19 cellular contexts compared by ENCODE assay signal in genomic region chr4:59223292-59223941, GRCh38.
"Had no signal": no experiment of that assay in that cellular context is flagged by ENCODE, and none has a peak within 500 bp of the region (broad histone marks: within the 10 kb centered on the region; RNA-seq: fewer than 3 reads in every experiment).

No MANE protein-coding gene starts in this region.

- H3K27ac ChIP-seq: body of pancreas, cardiac muscle cell, esophagus squamous epithelium, gastrocnemius medialis, tibial artery, WERI-Rb-1 had no signal

- H3K36me3 ChIP-seq: cardiac muscle cell, esophagus squamous epithelium, gastrocnemius medialis, tibial artery, WERI-Rb-1 had no signal

- DNase-seq: activated CD4-positive, alpha-beta T cell treated with anti-CD3 and anti-CD28 coated beads, Interleukin-2, amount 10 ng/mL, durations not matched to agents 7 days and 5 days; activated CD4-positive, CD25-positive, alpha-beta regulatory T cell treated with anti-CD3 and anti-CD28 coated beads, Interleukin-2, amount 50 U/mL, for 72 hours; activated CD8-positive, alpha-beta T cell treated with anti-CD3 and anti-CD28 coated beads, Interleukin-2, amount 10 ng/mL, durations not matched to agents 7 days and 5 days; activated gamma-delta T cell treated with Interleukin-2 at 50 U/mL for 16 hours; anterior cingulate cortex; body of pancreas; cortex of kidney; endodermal cell; esophagus squamous epithelium; gastrocnemius medialis; left ventricle myocardium superior; mammary epithelial cell; natural killer cell; stimulated activated CD4-positive, alpha-beta T cell treated with anti-CD3 and anti-CD28 coated beads, Interleukin-12 subunit alpha, Interleukin-12 subunit beta, amount 100 ng/mL, for 4 hours; stimulated activated naive CD8-positive, alpha-beta T cell treated with anti-CD3 and anti-CD28 coated beads, Interleukin-15, amount 100 ng/mL, for 72 hours; tibial artery; WERI-Rb-1 had no signal

- H3K27me3 ChIP-seq: body of pancreas, cardiac muscle cell, esophagus squamous epithelium, gastrocnemius medialis, tibial artery had no signal

- FAIRE-seq: islet of Langerhans had no signal

- H3K9me3 ChIP-seq: body of pancreas, esophagus squamous epithelium, gastrocnemius medialis, tibial artery had no signal

- ATAC-seq: activated CD8-positive, alpha-beta T cell treated with anti-CD3 and anti-CD28 coated beads, Interleukin-2, amount 10 ng/mL, durations not matched to agents 7 days and 5 days; body of pancreas; gastrocnemius medialis; left ventricle myocardium superior; natural killer cell; stimulated activated naive CD8-positive, alpha-beta T cell treated with anti-CD3 and anti-CD28 coated beads, Interleukin-15, amount 100 ng/mL, for 72 hours had no signal

- H3K4me1 ChIP-seq: body of pancreas, esophagus squamous epithelium, gastrocnemius medialis had no signal

- H3K4me3 ChIP-seq: body of pancreas, cardiac muscle cell, esophagus squamous epithelium, gastrocnemius medialis, tibial artery had no signal
